Comparison of ENCODE assay signal across 2 cellular contexts in the genomic region with DNA sequence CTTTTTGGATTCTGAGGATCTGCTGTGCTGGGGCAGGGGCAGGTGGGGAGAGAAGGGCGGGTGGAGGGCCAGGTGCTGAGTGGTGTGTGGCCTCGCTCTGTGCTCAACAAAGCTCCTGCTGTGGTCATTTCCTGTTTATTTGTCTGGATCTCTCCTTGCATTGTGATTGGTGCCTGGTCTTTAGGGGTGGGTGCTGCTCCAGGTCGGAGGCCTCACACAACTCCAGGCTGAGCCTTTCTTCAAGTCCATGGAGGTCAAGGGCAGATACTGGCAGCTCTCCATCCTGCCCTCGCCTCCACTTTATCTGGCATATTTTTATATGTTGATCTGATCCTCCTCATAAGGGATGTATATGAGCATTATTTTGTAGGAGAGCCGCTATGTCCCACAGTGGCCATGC.
TF ChIP-seq lines count a peak whose summit lies in the region.

No MANE protein-coding gene starts in this region.

TF ChIP-seq in WTC11, 78 proteins besides CTCF, POLR2A, EP300 and RAD21 (continued from another document):
- TF ChIP-seq, protein P1, sequence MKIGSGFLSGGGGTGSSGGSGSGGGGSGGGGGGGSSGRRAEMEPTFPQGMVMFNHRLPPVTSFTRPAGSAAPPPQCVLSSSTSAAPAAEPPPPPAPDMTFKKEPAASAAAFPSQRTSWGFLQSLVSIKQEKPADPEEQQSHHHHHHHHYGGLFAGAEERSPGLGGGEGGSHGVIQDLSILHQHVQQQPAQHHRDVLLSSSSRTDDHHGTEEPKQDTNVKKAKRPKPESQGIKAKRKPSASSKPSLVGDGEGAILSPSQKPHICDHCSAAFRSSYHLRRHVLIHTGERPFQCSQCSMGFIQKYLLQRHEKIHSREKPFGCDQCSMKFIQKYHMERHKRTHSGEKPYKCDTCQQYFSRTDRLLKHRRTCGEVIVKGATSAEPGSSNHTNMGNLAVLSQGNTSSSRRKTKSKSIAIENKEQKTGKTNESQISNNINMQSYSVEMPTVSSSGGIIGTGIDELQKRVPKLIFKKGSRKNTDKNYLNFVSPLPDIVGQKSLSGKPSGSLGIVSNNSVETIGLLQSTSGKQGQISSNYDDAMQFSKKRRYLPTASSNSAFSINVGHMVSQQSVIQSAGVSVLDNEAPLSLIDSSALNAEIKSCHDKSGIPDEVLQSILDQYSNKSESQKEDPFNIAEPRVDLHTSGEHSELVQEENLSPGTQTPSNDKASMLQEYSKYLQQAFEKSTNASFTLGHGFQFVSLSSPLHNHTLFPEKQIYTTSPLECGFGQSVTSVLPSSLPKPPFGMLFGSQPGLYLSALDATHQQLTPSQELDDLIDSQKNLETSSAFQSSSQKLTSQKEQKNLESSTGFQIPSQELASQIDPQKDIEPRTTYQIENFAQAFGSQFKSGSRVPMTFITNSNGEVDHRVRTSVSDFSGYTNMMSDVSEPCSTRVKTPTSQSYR (CRISPR knock-in tag; IDR thresholded peaks at IDR 0.05): 0 out of 2 replicates have a peak, but pooled peaks have one; percentile 10
- TF ChIP-seq TEAD1 (CRISPR knock-in tag; IDR thresholded peaks at IDR 0.05): peak; percentile 40; the same call in 1 of the 2 replicates
- TF ChIP-seq, protein P2, sequence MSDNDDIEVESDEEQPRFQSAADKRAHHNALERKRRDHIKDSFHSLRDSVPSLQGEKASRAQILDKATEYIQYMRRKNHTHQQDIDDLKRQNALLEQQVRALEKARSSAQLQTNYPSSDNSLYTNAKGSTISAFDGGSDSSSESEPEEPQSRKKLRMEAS (CRISPR knock-in tag; IDR thresholded peaks at IDR 0.05): peak; percentile 53; the same call in 1 of the 2 replicates
- no peak for TF ChIP-seq GRHL2 (CRISPR knock-in tag; IDR thresholded peaks at IDR 0.05; ENCODE audit: insufficient replicate concordance, severe bottlenecking)
- TF ChIP-seq, protein P3, sequence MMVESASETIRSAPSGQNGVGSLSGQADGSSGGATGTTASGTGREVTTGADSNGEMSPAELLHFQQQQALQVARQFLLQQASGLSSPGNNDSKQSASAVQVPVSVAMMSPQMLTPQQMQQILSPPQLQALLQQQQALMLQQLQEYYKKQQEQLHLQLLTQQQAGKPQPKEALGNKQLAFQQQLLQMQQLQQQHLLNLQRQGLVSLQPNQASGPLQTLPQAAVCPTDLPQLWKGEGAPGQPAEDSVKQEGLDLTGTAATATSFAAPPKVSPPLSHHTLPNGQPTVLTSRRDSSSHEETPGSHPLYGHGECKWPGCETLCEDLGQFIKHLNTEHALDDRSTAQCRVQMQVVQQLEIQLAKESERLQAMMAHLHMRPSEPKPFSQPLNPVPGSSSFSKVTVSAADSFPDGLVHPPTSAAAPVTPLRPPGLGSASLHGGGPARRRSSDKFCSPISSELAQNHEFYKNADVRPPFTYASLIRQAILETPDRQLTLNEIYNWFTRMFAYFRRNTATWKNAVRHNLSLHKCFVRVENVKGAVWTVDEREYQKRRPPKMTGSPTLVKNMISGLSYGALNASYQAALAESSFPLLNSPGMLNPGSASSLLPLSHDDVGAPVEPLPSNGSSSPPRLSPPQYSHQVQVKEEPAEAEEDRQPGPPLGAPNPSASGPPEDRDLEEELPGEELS (CRISPR knock-in tag; IDR thresholded peaks at IDR 0.05): peak; percentile 84; the same call in 1 of the 2 replicates
- TF ChIP-seq MYBL2 (CRISPR knock-in tag; IDR thresholded peaks at IDR 0.05): 0 out of 2 replicates have a peak, but pooled peaks have one; percentile 39
- TF ChIP-seq FOXK1 (CRISPR knock-in tag; IDR thresholded peaks at IDR 0.05): peak; percentile 72
- no peak for TF ChIP-seq TCF7 (CRISPR knock-in tag; IDR thresholded peaks at IDR 0.05; ENCODE audit: low read depth)
- TF ChIP-seq, protein P4, sequence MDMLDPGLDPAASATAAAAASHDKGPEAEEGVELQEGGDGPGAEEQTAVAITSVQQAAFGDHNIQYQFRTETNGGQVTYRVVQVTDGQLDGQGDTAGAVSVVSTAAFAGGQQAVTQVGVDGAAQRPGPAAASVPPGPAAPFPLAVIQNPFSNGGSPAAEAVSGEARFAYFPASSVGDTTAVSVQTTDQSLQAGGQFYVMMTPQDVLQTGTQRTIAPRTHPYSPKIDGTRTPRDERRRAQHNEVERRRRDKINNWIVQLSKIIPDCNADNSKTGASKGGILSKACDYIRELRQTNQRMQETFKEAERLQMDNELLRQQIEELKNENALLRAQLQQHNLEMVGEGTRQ (CRISPR knock-in tag; IDR thresholded peaks at IDR 0.05): peak; percentile 21; the same call in 1 of the 2 replicates
- TF ChIP-seq, protein P5, sequence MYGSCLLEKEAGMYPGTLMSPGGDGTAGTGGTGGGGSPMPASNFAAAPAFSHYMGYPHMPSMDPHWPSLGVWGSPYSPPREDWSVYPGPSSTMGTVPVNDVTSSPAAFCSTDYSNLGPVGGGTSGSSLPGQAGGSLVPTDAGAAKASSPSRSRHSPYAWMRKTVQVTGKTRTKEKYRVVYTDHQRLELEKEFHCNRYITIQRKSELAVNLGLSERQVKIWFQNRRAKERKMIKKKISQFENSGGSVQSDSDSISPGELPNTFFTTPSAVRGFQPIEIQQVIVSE (CRISPR knock-in tag; IDR thresholded peaks at IDR 0.05; ENCODE audit: borderline replicate concordance): no peak
- TF ChIP-seq RELA (CRISPR knock-in tag; IDR thresholded peaks at IDR 0.05; ENCODE audit: borderline replicate concordance): no peak
- TF ChIP-seq, protein P6, sequence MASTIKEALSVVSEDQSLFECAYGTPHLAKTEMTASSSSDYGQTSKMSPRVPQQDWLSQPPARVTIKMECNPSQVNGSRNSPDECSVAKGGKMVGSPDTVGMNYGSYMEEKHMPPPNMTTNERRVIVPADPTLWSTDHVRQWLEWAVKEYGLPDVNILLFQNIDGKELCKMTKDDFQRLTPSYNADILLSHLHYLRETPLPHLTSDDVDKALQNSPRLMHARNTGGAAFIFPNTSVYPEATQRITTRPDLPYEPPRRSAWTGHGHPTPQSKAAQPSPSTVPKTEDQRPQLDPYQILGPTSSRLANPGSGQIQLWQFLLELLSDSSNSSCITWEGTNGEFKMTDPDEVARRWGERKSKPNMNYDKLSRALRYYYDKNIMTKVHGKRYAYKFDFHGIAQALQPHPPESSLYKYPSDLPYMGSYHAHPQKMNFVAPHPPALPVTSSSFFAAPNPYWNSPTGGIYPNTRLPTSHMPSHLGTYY (CRISPR knock-in tag; IDR thresholded peaks at IDR 0.05): no peak
TF ChIP-seq in WTC11: peak in this region for 8.

TF ChIP-seq in liver, 16 proteins besides CTCF, POLR2A, EP300 and RAD21:
- TF ChIP-seq, protein P7, sequence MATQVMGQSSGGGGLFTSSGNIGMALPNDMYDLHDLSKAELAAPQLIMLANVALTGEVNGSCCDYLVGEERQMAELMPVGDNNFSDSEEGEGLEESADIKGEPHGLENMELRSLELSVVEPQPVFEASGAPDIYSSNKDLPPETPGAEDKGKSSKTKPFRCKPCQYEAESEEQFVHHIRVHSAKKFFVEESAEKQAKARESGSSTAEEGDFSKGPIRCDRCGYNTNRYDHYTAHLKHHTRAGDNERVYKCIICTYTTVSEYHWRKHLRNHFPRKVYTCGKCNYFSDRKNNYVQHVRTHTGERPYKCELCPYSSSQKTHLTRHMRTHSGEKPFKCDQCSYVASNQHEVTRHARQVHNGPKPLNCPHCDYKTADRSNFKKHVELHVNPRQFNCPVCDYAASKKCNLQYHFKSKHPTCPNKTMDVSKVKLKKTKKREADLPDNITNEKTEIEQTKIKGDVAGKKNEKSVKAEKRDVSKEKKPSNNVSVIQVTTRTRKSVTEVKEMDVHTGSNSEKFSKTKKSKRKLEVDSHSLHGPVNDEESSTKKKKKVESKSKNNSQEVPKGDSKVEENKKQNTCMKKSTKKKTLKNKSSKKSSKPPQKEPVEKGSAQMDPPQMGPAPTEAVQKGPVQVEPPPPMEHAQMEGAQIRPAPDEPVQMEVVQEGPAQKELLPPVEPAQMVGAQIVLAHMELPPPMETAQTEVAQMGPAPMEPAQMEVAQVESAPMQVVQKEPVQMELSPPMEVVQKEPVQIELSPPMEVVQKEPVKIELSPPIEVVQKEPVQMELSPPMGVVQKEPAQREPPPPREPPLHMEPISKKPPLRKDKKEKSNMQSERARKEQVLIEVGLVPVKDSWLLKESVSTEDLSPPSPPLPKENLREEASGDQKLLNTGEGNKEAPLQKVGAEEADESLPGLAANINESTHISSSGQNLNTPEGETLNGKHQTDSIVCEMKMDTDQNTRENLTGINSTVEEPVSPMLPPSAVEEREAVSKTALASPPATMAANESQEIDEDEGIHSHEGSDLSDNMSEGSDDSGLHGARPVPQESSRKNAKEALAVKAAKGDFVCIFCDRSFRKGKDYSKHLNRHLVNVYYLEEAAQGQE (IDR thresholded peaks at IDR 0.05): no peak
- TF ChIP-seq SP1 (IDR thresholded peaks at IDR 0.05): no peak
- TF ChIP-seq NR2F2 (IDR thresholded peaks at IDR 0.05): peak; percentile 7
